In genomic region chr5:78006449-78006848, GRCh38 we compare ENCODE assay signal across 21 cellular contexts.
"Had no signal": no experiment of that assay in that cellular context is flagged by ENCODE, and none has a peak within 500 bp of the region (broad histone marks: within the 10 kb centered on the region; RNA-seq: fewer than 3 reads in every experiment).

No MANE protein-coding gene starts in this region.

- ATAC-seq: gastroesophageal sphincter; left colon; naive thymus-derived CD4-positive, alpha-beta T cell; psoas muscle; right lobe of liver; stimulated activated effector memory CD8-positive, alpha-beta T cell treated with anti-CD3 and anti-CD28 coated beads, Interleukin-12 subunit alpha, Interleukin-12 subunit beta, amount 100 ng/mL, for 72 hours; stimulated activated naive CD8-positive, alpha-beta T cell treated with anti-CD3 and anti-CD28 coated beads, Interleukin-15, Interleukin-2, amounts not matched to agents 100 U/mL and 50 U/mL, for 24 hours; upper lobe of right lung had no signal

- H3K27me3 ChIP-seq: esophagus squamous epithelium, gastroesophageal sphincter, right lobe of liver, testis, tibial nerve, upper lobe of right lung, vagina had no signal

- H3K9me3 ChIP-seq: esophagus squamous epithelium, gastroesophageal sphincter, psoas muscle, right lobe of liver, testis, tibial nerve, upper lobe of right lung, vagina had no signal

- H3K4me1 ChIP-seq: parathyroid adenoma, psoas muscle, testis, upper lobe of right lung had no signal

- DNase-seq: esophagus squamous epithelium; foreskin fibroblast; glutamatergic neuron; immature natural killer cell; kidney; left colon; naive thymus-derived CD4-positive, alpha-beta T cell; nephron progenitor cell; psoas muscle; retina; right lobe of liver; stimulated activated CD4-positive, alpha-beta T cell treated with anti-CD3 and anti-CD28 coated beads, Interleukin-4, amount 100 ng/mL, for 1 hour; stimulated activated CD8-positive, alpha-beta memory T cell treated with anti-CD3 and anti-CD28 coated beads, Interleukin-4, amount 100 ng/mL, for 48 hours; stimulated activated naive CD8-positive, alpha-beta T cell treated with anti-CD3 and anti-CD28 coated beads, Interleukin-15, Interleukin-2, amounts not matched to agents 100 U/mL and 50 U/mL, for 24 hours; testis; upper lobe of right lung had no signal

- H3K36me3 ChIP-seq: right lobe of liver, vagina had no signal

- H3K4me3 ChIP-seq: esophagus squamous epithelium, gastroesophageal sphincter, psoas muscle, right lobe of liver, testis, tibial nerve, upper lobe of right lung, vagina had no signal

- H3K27ac ChIP-seq: esophagus squamous epithelium, gastroesophageal sphincter, parathyroid adenoma, psoas muscle, right lobe of liver, testis, tibial nerve, upper lobe of right lung, vagina had no signal
